1 cellular context compared by ENCODE assay signal in the genomic region with DNA sequence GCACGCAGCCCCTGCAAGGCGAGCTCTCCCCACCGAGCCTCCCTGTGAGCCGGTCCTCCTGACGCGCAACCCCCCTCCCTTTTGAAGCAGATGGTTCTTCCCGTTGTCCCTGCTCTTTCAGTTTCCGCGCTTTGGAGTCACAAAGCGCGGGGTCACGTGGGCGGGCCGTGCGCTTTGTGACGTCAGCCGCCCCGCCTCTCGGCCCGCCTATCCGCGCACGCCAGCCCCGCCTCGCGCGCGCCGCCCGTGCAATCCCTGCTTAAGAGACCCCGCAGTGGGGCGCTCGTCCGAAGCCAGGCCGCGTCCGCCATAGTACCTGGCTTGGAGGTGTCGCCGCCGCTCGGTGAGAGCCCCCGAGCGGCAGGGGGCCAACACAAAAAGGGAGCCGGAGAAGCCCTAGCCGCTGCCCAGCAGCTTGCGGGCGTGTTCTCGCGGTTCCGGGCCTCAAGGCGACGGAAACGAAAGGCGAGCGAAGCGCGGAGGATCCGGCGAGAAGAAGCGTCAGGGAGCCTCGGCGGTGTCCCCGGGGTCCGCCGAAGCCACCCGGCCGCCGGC.
TF ChIP-seq lines count a peak whose summit lies in the region.

A gene with protein sequence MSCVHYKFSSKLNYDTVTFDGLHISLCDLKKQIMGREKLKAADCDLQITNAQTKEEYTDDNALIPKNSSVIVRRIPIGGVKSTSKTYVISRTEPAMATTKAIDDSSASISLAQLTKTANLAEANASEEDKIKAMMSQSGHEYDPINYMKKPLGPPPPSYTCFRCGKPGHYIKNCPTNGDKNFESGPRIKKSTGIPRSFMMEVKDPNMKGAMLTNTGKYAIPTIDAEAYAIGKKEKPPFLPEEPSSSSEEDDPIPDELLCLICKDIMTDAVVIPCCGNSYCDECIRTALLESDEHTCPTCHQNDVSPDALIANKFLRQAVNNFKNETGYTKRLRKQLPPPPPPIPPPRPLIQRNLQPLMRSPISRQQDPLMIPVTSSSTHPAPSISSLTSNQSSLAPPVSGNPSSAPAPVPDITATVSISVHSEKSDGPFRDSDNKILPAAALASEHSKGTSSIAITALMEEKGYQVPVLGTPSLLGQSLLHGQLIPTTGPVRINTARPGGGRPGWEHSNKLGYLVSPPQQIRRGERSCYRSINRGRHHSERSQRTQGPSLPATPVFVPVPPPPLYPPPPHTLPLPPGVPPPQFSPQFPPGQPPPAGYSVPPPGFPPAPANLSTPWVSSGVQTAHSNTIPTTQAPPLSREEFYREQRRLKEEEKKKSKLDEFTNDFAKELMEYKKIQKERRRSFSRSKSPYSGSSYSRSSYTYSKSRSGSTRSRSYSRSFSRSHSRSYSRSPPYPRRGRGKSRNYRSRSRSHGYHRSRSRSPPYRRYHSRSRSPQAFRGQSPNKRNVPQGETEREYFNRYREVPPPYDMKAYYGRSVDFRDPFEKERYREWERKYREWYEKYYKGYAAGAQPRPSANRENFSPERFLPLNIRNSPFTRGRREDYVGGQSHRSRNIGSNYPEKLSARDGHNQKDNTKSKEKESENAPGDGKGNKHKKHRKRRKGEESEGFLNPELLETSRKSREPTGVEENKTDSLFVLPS (N-terminal part only) (plus strand): TSS at position 272 of the 555 bp plus-strand sequence. CDS start 1,061 bp downstream, outside the sequence.

TF ChIP-seq in A549, 52 proteins besides CTCF, POLR2A, EP300 and RAD21 (continued from another document):
- TF ChIP-seq, protein P1, sequence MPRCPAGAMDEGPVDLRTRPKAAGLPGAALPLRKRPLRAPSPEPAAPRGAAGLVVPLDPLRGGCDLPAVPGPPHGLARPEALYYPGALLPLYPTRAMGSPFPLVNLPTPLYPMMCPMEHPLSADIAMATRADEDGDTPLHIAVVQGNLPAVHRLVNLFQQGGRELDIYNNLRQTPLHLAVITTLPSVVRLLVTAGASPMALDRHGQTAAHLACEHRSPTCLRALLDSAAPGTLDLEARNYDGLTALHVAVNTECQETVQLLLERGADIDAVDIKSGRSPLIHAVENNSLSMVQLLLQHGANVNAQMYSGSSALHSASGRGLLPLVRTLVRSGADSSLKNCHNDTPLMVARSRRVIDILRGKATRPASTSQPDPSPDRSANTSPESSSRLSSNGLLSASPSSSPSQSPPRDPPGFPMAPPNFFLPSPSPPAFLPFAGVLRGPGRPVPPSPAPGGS (IDR thresholded peaks at IDR 0.05): peak; percentile 89; the same call in 2 of the 3 replicates
- TF ChIP-seq JUN (IDR thresholded peaks at IDR 0.05): peak; percentile 86 to 90; a peak in 4 of 5 replicates
- TF ChIP-seq, protein P2, sequence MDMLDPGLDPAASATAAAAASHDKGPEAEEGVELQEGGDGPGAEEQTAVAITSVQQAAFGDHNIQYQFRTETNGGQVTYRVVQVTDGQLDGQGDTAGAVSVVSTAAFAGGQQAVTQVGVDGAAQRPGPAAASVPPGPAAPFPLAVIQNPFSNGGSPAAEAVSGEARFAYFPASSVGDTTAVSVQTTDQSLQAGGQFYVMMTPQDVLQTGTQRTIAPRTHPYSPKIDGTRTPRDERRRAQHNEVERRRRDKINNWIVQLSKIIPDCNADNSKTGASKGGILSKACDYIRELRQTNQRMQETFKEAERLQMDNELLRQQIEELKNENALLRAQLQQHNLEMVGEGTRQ (IDR thresholded peaks at IDR 0.05): peak; percentile 97
- TF ChIP-seq, protein P3, sequence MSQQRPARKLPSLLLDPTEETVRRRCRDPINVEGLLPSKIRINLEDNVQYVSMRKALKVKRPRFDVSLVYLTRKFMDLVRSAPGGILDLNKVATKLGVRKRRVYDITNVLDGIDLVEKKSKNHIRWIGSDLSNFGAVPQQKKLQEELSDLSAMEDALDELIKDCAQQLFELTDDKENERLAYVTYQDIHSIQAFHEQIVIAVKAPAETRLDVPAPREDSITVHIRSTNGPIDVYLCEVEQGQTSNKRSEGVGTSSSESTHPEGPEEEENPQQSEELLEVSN (IDR thresholded peaks at IDR 0.05; ENCODE audit: borderline replicate concordance, low read depth): peak; percentile 44; the same call in 1 of the 2 replicates
- TF ChIP-seq, protein P4, sequence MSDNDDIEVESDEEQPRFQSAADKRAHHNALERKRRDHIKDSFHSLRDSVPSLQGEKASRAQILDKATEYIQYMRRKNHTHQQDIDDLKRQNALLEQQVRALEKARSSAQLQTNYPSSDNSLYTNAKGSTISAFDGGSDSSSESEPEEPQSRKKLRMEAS (IDR thresholded peaks at IDR 0.05): peak; percentile 89
